37 cellular contexts compared by ENCODE assay signal in the genomic region with DNA sequence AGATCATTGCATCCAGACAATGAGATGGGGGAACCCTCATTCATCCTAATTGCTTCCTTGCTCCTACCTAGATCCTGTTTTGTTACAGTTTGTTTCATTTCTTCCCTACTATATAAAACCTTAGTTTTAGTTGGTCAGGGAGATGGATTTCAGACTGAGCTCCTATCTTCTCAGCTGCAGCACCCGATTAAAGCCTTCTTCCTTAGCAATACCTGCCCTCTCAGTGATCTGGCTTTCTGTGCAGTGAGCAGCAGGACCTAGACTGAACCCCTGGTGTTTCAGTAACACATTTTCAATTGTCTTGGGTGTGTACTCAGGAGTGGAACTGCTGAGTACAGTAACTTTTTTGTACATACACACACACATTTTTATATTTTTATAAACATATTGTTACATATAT.
DNase-seq lines count a peak whose midpoint lies in the region; ATAC-seq, FAIRE-seq and TF ChIP-seq lines count a peak whose summit lies in the region.
"Had no signal": no experiment of that assay in that cellular context is flagged by ENCODE, and none has a peak within 500 bp of the region (broad histone marks: within the 10 kb centered on the region; RNA-seq: fewer than 3 reads in every experiment).

No MANE protein-coding gene starts in this region.

- TF ChIP-seq CTCF in HepG2 (CRISPR knock-in tag; IDR thresholded peaks at IDR 0.05) (no peak), right lobe of liver (IDR thresholded peaks at IDR 0.05) (no peak), GM12878 (IDR thresholded peaks at IDR 0.05 in 2 of 3, conservative IDR thresholded peaks at IDR 0.05 in 1 of 3; ENCODE audit: control insufficient read depth in 2 of 3, extremely low read depth in 1 of 3, insufficient read depth in 1 of 3, low read depth in 3 of 3, low read length in 3 of 3) (no peak), K562 (IDR thresholded peaks at IDR 0.05 in 2 of 3, conservative IDR thresholded peaks at IDR 0.05 in 1 of 3; ENCODE audit: insufficient read depth in 2 of 3, low read depth in 1 of 3, low read length in 3 of 3) (no peak), progenitor cell of endocrine pancreas (IDR thresholded peaks at IDR 0.05; ENCODE audit: unreplicated experiment) (no peak), WERI-Rb-1 (IDR thresholded peaks at IDR 0.05; ENCODE audit: low read depth, low read length) (no peak)

- no peaks in the 10 kb centered on the region for H3K36me3 ChIP-seq in HepG2 (replicated peaks in 1 of 2; ENCODE audit: control insufficient read depth in 1 of 2, insufficient read depth in 2 of 2, low read length in 2 of 2)
- H3K36me3 ChIP-seq in right lobe of liver, result no peaks in the 10 kb centered on the region
- H3K36me3 ChIP-seq in GM12878 (ENCODE audit: control insufficient read depth in 2 of 2, insufficient read depth in 2 of 2, low read length in 1 of 2), result no peaks in the 10 kb centered on the region; a peak in 1 of 4 replicates
- H3K36me3 ChIP-seq in K562 (ENCODE audit: control insufficient read depth, insufficient read depth, low read length), result no peaks in the 10 kb centered on the region
- H3K36me3 ChIP-seq in WERI-Rb-1, result no peaks in the 10 kb centered on the region
- H3K36me3 ChIP-seq: BE2C had no signal

- TF ChIP-seq POLR2A in HepG2 (IDR thresholded peaks at IDR 0.05; ENCODE audit: insufficient read depth in 1 of 2, low read depth in 2 of 2, low read length in 2 of 2), result no peak
- TF ChIP-seq POLR2A in right lobe of liver (IDR thresholded peaks at IDR 0.05), result no peak
- TF ChIP-seq POLR2A in GM12878 (IDR thresholded peaks at IDR 0.05; ENCODE audit: low read depth, low read length), result no peak
- no peak for TF ChIP-seq POLR2A in K562 (conservative IDR thresholded peaks at IDR 0.05)

- H3K9me3 ChIP-seq in HepG2 (ENCODE audit: low read length) (peaks cover 41% of the 10 kb centered on the region), right lobe of liver (peaks cover 0 to 15% (median 5%) of the 10 kb centered on the region in 4 donors), GM12878 (replicated peaks; ENCODE audit: control insufficient read depth, insufficient read depth, low read length) (peaks cover 19% of the 10 kb centered on the region; the same call in 2 of the 3 replicates), K562 (replicated peaks; ENCODE audit: control insufficient read depth, insufficient read depth, low read depth, low read length) (no peaks in the 10 kb centered on the region), WERI-Rb-1 (ENCODE audit: severe bottlenecking) (peaks cover 21% of the 10 kb centered on the region)
- H3K9me3 ChIP-seq: BE2C had no signal

- DNase-seq in HepG2 (ENCODE audit: low spot score) (no peak), right lobe of liver (no peak), GM12878 (ENCODE audit: low read depth, low spot score) (no peak), K562 (ENCODE audit: extremely low read depth in 1 of 4, low spot score in 3 of 4) (no peak), progenitor cell of endocrine pancreas (ENCODE audit: low spot score, unreplicated experiment) (no peak), HPDE6-E6E7 (ENCODE audit: extremely low spot score) (no peak), WERI-Rb-1 (no peak)
- DNase-seq in activated CD4-positive, alpha-beta memory T cell treated with anti-CD3 and anti-CD28 coated beads for 36 hours, result no peak
- DNase-seq: 8988T; ACHN; AML-193; BE2C; C1 segment of cervical spinal cord; Caco-2; Calu3; CD4-positive, alpha-beta memory T cell; CD4-positive, alpha-beta T cell; CD4-positive, CD25-positive, alpha-beta regulatory T cell; CD8-positive, alpha-beta memory T cell; CD8-positive, alpha-beta T cell; COR-L47; DMS 273 treated with DMSO at 0.1 percent for 48 hours; DMS153; DMS53; DMS79; DMS79 treated with DMSO at 0.1 percent for 48 hours; DND-41; EL had no signal

- H3K27me3 ChIP-seq in HepG2 (ENCODE audit: control insufficient read depth in 1 of 2, insufficient read depth in 2 of 2, low read length in 2 of 2), result no peaks in the 10 kb centered on the region
- no peaks in the 10 kb centered on the region for H3K27me3 ChIP-seq in right lobe of liver
- no peaks in the 10 kb centered on the region for H3K27me3 ChIP-seq in GM12878 (replicated peaks in 1 of 2; ENCODE audit: control insufficient read depth in 2 of 2, insufficient read depth in 2 of 2, low read length in 1 of 2)
- no peaks in the 10 kb centered on the region for H3K27me3 ChIP-seq in K562 (ENCODE audit: control insufficient read depth in 2 of 2, insufficient read depth in 2 of 2, low read length in 2 of 2)
- H3K27me3 ChIP-seq in WERI-Rb-1 (ENCODE audit: insufficient read depth, low read depth, severe bottlenecking), result no peaks in the 10 kb centered on the region
- H3K27me3 ChIP-seq: BE2C; BLaER1; BLaER1 treated with 17β-estradiol and CSF1 and Interleukin-3, amounts not matched to agents 10 nM and 100 nM had no signal

- H3K4me3 ChIP-seq in HepG2 (replicated peaks in 1 of 3; ENCODE audit: insufficient read depth in 1 of 3, low read depth in 2 of 3, low read length in 3 of 3) (no peak overlapping the region), right lobe of liver (no peak overlapping the region), GM12878 (no peak overlapping the region), K562 (no peak overlapping the region), WERI-Rb-1 (ENCODE audit: low read depth, low read length) (no peak overlapping the region)
- H3K4me3 ChIP-seq: A549; BLaER1; BLaER1 treated with 17β-estradiol and CSF1 and Interleukin-3, amounts not matched to agents 10 nM and 100 nM had no signal

- SMC1A ChIA-PET in GM12878 (lab: Charles Lee; ENCODE audit: uncharacterized antibody, unreplicated experiment), result no interaction called here

- peaks cover 5% of the 10 kb centered on the region for H3K4me1 Mint-ChIP-seq in progenitor cell of endocrine pancreas (ENCODE audit: low read depth)
- no peaks in the 10 kb centered on the region for H3K4me1 Mint-ChIP-seq in activated CD4-positive, alpha-beta memory T cell treated with anti-CD3 and anti-CD28 coated beads for 36 hours (ENCODE audit: low read depth)
- H3K4me1 Mint-ChIP-seq: B cell; CD14-positive monocyte; CD4-positive, alpha-beta memory T cell; CD4-positive, CD25-positive, alpha-beta regulatory T cell; CD8-positive, alpha-beta memory T cell had no signal

- H3K36me3 Mint-ChIP-seq in progenitor cell of endocrine pancreas (ENCODE audit: insufficient read depth), result peaks cover 53% of the 10 kb centered on the region
- peaks cover 4% of the 10 kb centered on the region for H3K36me3 Mint-ChIP-seq in activated CD4-positive, alpha-beta memory T cell treated with anti-CD3 and anti-CD28 coated beads for 36 hours
- H3K36me3 Mint-ChIP-seq: CD4-positive, CD25-positive, alpha-beta regulatory T cell; CD8-positive, alpha-beta T cell had no signal

- H2AFZ ChIP-seq in HepG2 (ENCODE audit: low read length), result no peak overlapping the region
- no peak overlapping the region for H2AFZ ChIP-seq in GM12878 (ENCODE audit: control insufficient read depth, low read depth, low read length)
- H2AFZ ChIP-seq in K562 (ENCODE audit: low read depth, low read length), result no peak overlapping the region

- H3K9ac ChIP-seq in HepG2 (ENCODE audit: insufficient read depth, low read depth, low read length), result no peak overlapping the region
- no peak overlapping the region for H3K9ac ChIP-seq in GM12878 (ENCODE audit: control insufficient read depth, insufficient read depth, low read length)
- no peak overlapping the region for H3K9ac ChIP-seq in K562 (ENCODE audit: insufficient read depth in 1 of 2, low read depth in 2 of 2, low read length in 2 of 2)
- H3K9ac ChIP-seq: BLaER1; BLaER1 treated with 17β-estradiol and CSF1 and Interleukin-3, amounts not matched to agents 10 nM and 100 nM had no signal

- TF ChIP-seq EP300 in HepG2 (IDR thresholded peaks at IDR 0.05; ENCODE audit: low read depth in 2 of 2, low read length in 2 of 2), result no peak
- no peak for TF ChIP-seq EP300 in HepG2 (CRISPR knock-in tag; IDR thresholded peaks at IDR 0.05; ENCODE audit: borderline replicate concordance)
- TF ChIP-seq EP300 in GM12878 (IDR thresholded peaks at IDR 0.05; ENCODE audit: borderline replicate concordance in 1 of 2, control insufficient read depth in 1 of 2, low read depth in 2 of 2, low read length in 2 of 2), result no peak
- TF ChIP-seq EP300 in K562 (IDR thresholded peaks at IDR 0.05; ENCODE audit: low read length), result no peak

- POLR2A ChIA-PET in HepG2 (lab: Yijun Ruan, JAX), result no interaction called here
- POLR2A ChIA-PET in GM12878 (lab: Charles Lee), result no interaction called here
- POLR2A ChIA-PET in K562 (lab: Yijun Ruan, JAX), result no interaction called here
- POLR2A ChIA-PET in activated CD4-positive, alpha-beta memory T cell treated with anti-CD3 and anti-CD28 coated beads for 36 hours (lab: Charles Lee), result no interaction called here

- H4K20me1 ChIP-seq in HepG2 (ENCODE audit: insufficient read depth, low read length) (no peaks in the 10 kb centered on the region), GM12878 (ENCODE audit: control insufficient read depth, insufficient read depth) (no peaks in the 10 kb centered on the region), K562 (replicated peaks; ENCODE audit: control insufficient read depth, insufficient read depth, low read length) (no peaks in the 10 kb centered on the region)
- H4K20me1 ChIP-seq: BLaER1; BLaER1 treated with 17β-estradiol and CSF1 and Interleukin-3, amounts not matched to agents 10 nM and 100 nM had no signal

- in situ Hi-C loops in HepG2 (cut with HindIII; ENCODE audit: extremely low pct_ligation_motif_present, low pct_unique_long_range_greater_than_20kb), result no loop called here
- in situ Hi-C loops in GM12878 (cut with MboI), result loop anchor here (10.0 kb wide), 1 partner anchor 62 kb away; no protein-coding TSS in a partner anchor
- in situ Hi-C loops in K562 (cut with MboI), result no loop called here

- no peaks in the 10 kb centered on the region for H3K4me1 ChIP-seq in HepG2 (ENCODE audit: insufficient read depth, low read length)
- H3K4me1 ChIP-seq in right lobe of liver, result peaks cover 0 to 9% (median 0%) of the 10 kb centered on the region in 4 donors
- no peaks in the 10 kb centered on the region for H3K4me1 ChIP-seq in GM12878 (ENCODE audit: control insufficient read depth, insufficient read depth, low read length)
- no peaks in the 10 kb centered on the region for H3K4me1 ChIP-seq in K562 (replicated peaks in 1 of 2; ENCODE audit: control insufficient read depth in 2 of 2, insufficient read depth in 2 of 2, low read length in 2 of 2)
- H3K4me1 ChIP-seq: A549, BE2C, BLaER1, Caco-2 had no signal

- RAD21 ChIA-PET in GM12878 (lab: Charles Lee; ENCODE audit: unreplicated experiment), result no interaction called here

- CTCF ChIA-PET in HepG2 (lab: Yijun Ruan, JAX; ENCODE audit: low intra/inter-chr PET ratio, low total read pairs) (no interaction called here), GM12878 (lab: Yijun Ruan, JAX) (no interaction called here), K562 (lab: Yijun Ruan, JAX; ENCODE audit: low intra/inter-chr PET ratio) (no interaction called here)
- CTCF ChIA-PET in activated CD4-positive, alpha-beta memory T cell treated with anti-CD3 and anti-CD28 coated beads for 36 hours (lab: Charles Lee), result no interaction called here

- H3K27ac ChIP-seq in HepG2 (ENCODE audit: extremely low read length, insufficient read depth, low read length) (no peak overlapping the region), right lobe of liver (no peak overlapping the region), GM12878 (ENCODE audit: control insufficient read depth, insufficient read depth) (no peak overlapping the region), K562 (ENCODE audit: extremely low read depth, low read depth, low read length) (no peak overlapping the region), WERI-Rb-1 (no peak overlapping the region)
- H3K27ac ChIP-seq: 22Rv1; A549; BLaER1; BLaER1 treated with 17β-estradiol and CSF1 and Interleukin-3, amounts not matched to agents 10 nM and 100 nM; C4-2B had no signal

- FAIRE-seq in HepG2 (lab: Jason Lieb, UNC) (no peak), GM12878 (lab: Jason Lieb, UNC) (no peak), K562 (lab: Jason Lieb, UNC) (no peak)
- FAIRE-seq: A204.1, A549, D721Med had no signal

- BruUV-seq in HepG2 (replicated peaks; lab: Mats Ljungman, UMichigan), result no TSS peak
- no TSS peak for BruUV-seq in GM12878 (replicated peaks; lab: Mats Ljungman, UMichigan)
- no TSS peak for BruUV-seq in K562 (replicated peaks; lab: Mats Ljungman, UMichigan)

- peak overlapping the region; percentile 35 for H3K27ac Mint-ChIP-seq in progenitor cell of endocrine pancreas
- no peak overlapping the region for H3K27ac Mint-ChIP-seq in activated CD4-positive, alpha-beta memory T cell treated with anti-CD3 and anti-CD28 coated beads for 36 hours
- H3K27ac Mint-ChIP-seq: B cell; CD4-positive, alpha-beta memory T cell; CD4-positive, alpha-beta T cell; CD4-positive, CD25-positive, alpha-beta regulatory T cell; CD8-positive, alpha-beta T cell had no signal

- H3K4me2 ChIP-seq in HepG2 (ENCODE audit: low read depth, low read length) (no peak overlapping the region), GM12878 (ENCODE audit: control insufficient read depth, insufficient read depth) (no peak overlapping the region), K562 (ENCODE audit: insufficient read depth, low read length) (no peak overlapping the region)
- H3K4me2 ChIP-seq: A549; BLaER1; BLaER1 treated with 17β-estradiol and CSF1 and Interleukin-3, amounts not matched to agents 10 nM and 100 nM had no signal

- no peak overlapping the region for H3K4me3 Mint-ChIP-seq in progenitor cell of endocrine pancreas (ENCODE audit: low read depth)
- no peak overlapping the region for H3K4me3 Mint-ChIP-seq in activated CD4-positive, alpha-beta memory T cell treated with anti-CD3 and anti-CD28 coated beads for 36 hours
- H3K4me3 Mint-ChIP-seq: B cell; CD14-positive monocyte; CD4-positive, alpha-beta memory T cell; CD4-positive, alpha-beta T cell; CD4-positive, CD25-positive, alpha-beta regulatory T cell; CD8-positive, alpha-beta memory T cell; CD8-positive, alpha-beta T cell had no signal

- TF ChIP-seq RAD21 in HepG2 (CRISPR knock-in tag; IDR thresholded peaks at IDR 0.05), result no peak
- TF ChIP-seq RAD21 in GM12878 (IDR thresholded peaks at IDR 0.05; ENCODE audit: insufficient read depth, low read depth, low read length), result no peak
- no peak for TF ChIP-seq RAD21 in K562 (CRISPR knock-in tag; conservative IDR thresholded peaks at IDR 0.05 in 1 of 2, IDR thresholded peaks at IDR 0.05 in 1 of 2)

- H3K79me2 ChIP-seq in HepG2 (ENCODE audit: insufficient read depth, low read length), result no peaks in the 10 kb centered on the region
- H3K79me2 ChIP-seq in GM12878 (ENCODE audit: control insufficient read depth, insufficient read depth, low read length), result no peaks in the 10 kb centered on the region
- H3K79me2 ChIP-seq in K562 (ENCODE audit: control insufficient read depth, insufficient read depth, low read length), result no peaks in the 10 kb centered on the region

- ATAC-seq in HepG2 (no peak), right lobe of liver (no peak), GM12878 (no peak), K562 (no peak)
- ATAC-seq: A549; CD8-positive, alpha-beta T cell had no signal

- no peaks in the 10 kb centered on the region for H3K9me1 ChIP-seq in K562 (ENCODE audit: control insufficient read depth, insufficient read depth, low read length)

- H3K9me3 Mint-ChIP-seq in progenitor cell of endocrine pancreas (ENCODE audit: low read depth), result peaks cover 45% of the 10 kb centered on the region
- H3K9me3 Mint-ChIP-seq in activated CD4-positive, alpha-beta memory T cell treated with anti-CD3 and anti-CD28 coated beads for 36 hours, result peaks cover 24% of the 10 kb centered on the region

- H3K27me3 Mint-ChIP-seq in progenitor cell of endocrine pancreas, result no peaks in the 10 kb centered on the region
- no peaks in the 10 kb centered on the region for H3K27me3 Mint-ChIP-seq in activated CD4-positive, alpha-beta memory T cell treated with anti-CD3 and anti-CD28 coated beads for 36 hours
- H3K27me3 Mint-ChIP-seq: B cell; CD4-positive, alpha-beta memory T cell; CD4-positive, alpha-beta T cell had no signal

- 100% methylated on average over 1 of the region's 1 CpG for WGBS in HepG2 (ENCODE audit: low lambda C conversion rate)
- 100% methylated on average over 1 of the region's 1 CpG for WGBS in right lobe of liver (ENCODE audit: insufficient coverage, low coverage, low lambda C conversion rate, missing lambda C conversion rate)
- 100% methylated on average over 1 of the region's 1 CpG for WGBS in GM12878 (ENCODE audit: insufficient coverage, insufficient replicate concordance, low lambda C conversion rate, missing lambda C conversion rate)
- 0% methylated on average over 1 of the region's 1 CpG for WGBS in K562 (ENCODE audit: insufficient coverage, low coverage, missing lambda C conversion rate)

- intact Hi-C loops in HepG2 (cut with micrococcal nuclease; ENCODE audit: unreplicated experiment) (no loop called here), right lobe of liver (cut with DNase I) (no loop called here), GM12878 (cut with micrococcal nuclease; ENCODE audit: unreplicated experiment) (no loop called here), K562 (cut with micrococcal nuclease) (no loop called here)
- intact Hi-C loops in activated CD4-positive, alpha-beta memory T cell treated with anti-CD3 and anti-CD28 coated beads for 36 hours (cut with micrococcal nuclease), result no loop called here

Comparison
In these comparisons a context has a peak if more than half of its experiments do, and no peak if none do; other contexts are left out.
1. Of the 241 proteins assayed by ChIP-seq in both HepG2 and K562: peak only in HepG2: none; only in K562: none; in both: ZNF124; in neither: 240.